In the genomic region with DNA sequence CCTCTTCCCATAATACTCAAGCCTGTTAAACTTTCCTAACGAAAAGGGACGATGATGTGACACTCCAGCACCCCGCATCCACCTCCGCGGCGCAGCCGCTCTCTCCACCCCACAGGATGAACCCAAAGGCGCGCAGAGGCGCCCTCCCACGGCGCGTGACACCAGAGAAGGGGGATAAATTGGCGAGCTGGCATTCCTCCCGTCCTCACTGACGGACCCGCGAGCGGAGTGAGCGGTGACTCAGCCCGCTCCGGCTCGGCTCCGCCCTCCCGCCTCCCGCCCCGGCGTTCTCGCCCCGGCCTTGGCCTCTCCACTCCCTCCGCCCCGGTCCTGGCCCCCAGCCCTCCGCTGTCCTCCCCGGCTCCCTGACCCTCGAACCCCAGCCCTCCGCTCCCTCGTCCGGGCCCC, we compare ENCODE assay signal across 8 cellular contexts. TPM values are rescaled to one million over a fixed set of nuclear protein-coding genes. Genes with fewer than 3 reads are reported as not detected.
DNase-seq lines count a peak whose midpoint lies in the region; ATAC-seq and TF ChIP-seq lines count a peak whose summit lies in the region.

No MANE protein-coding gene starts in this region.

- H3K9me1 ChIP-seq in IMR-90 (ENCODE audit: insufficient read depth, low read length), result peaks cover 11% of the 10 kb centered on the region; the same call in 1 of the 2 replicates

- POLR2A ChIA-PET in IMR-90 (lab: Charles Lee; ENCODE audit: unreplicated experiment), result no interaction called here

- peak overlapping the region; percentile 78 for H3K56ac ChIP-seq in IMR-90 (ENCODE audit: extremely low read depth, insufficient read depth, low read length)

- H2BK5ac ChIP-seq in IMR-90 (ENCODE audit: low read depth, low read length, poor library complexity, severe bottlenecking), result peak overlapping the region; percentile 88

- peak overlapping the region; percentile 83 for H3K4me3 ChIP-seq in IMR-90 (ENCODE audit: insufficient read depth, low read depth, low read length)

- H3K9me3 Mint-ChIP-seq in activated naive CD4-positive, alpha-beta T cell treated with anti-CD3 and anti-CD28 coated beads for 36 hours, result no peaks in the 10 kb centered on the region

- in situ Hi-C loops in IMR-90 (cut with MboI; ENCODE audit: low sequenced_read_pairs), result no loop called here

- H2BK20ac ChIP-seq in IMR-90 (ENCODE audit: low read depth, low read length), result no peak overlapping the region

- intact Hi-C loops in IMR-90 (cut with micrococcal nuclease), result no loop called here
- intact Hi-C loops in activated naive CD4-positive, alpha-beta T cell treated with anti-CD3 and anti-CD28 coated beads for 36 hours (cut with micrococcal nuclease), result loop anchor here (5.0 to 10.0 kb wide), 3 partner anchors 50 to 1673 kb away; a partner anchor contains a TSS

- CTCF ChIA-PET in IMR-90 (lab: Yijun Ruan, JAX), result no interaction called here
- CTCF ChIA-PET in activated naive CD4-positive, alpha-beta T cell treated with anti-CD3 and anti-CD28 coated beads for 36 hours (lab: Charles Lee), result no interaction called here

- dilution Hi-C loops in IMR-90 (cut with HindIII; ENCODE audit: low sequenced_read_pairs, unreplicated experiment), result no loop called here

- no peak overlapping the region for H2BK15ac ChIP-seq in IMR-90 (ENCODE audit: low read depth, low read length)

- peak; percentile 31; the same call in 1 of the 2 replicates for TF ChIP-seq CTCF in IMR-90 (conservative IDR thresholded peaks at IDR 0.05; ENCODE audit: low read depth, low read length)

- 0% methylated on average over 26 of the region's 38 CpGs; no CpG with 5 or more reads in 1 of the 2 experiments for WGBS in IMR-90 (ENCODE audit: extremely low coverage in 2 of 2, insufficient read length in 1 of 2), 2 experiments

- TF ChIP-seq POLR2A in IMR-90 (IDR thresholded peaks at IDR 0.05; ENCODE audit: low read depth, low read length), result no peak

- ATAC-seq in GM21526 (IDR thresholded peaks at IDR 0.05; ENCODE audit: low FRiP score, unreplicated experiment) (peak; percentile 40), IMR-90 (ENCODE audit: low read depth) (peak; percentile 94)

- H4K20me1 ChIP-seq in IMR-90 (ENCODE audit: insufficient read depth, low read length), result 0 out of 2 replicates have a peak, but pooled peaks cover 1% of the 10 kb centered on the region

- 0 out of 2 replicates have a peak, but pooled peaks have one; percentile 11 for TF ChIP-seq RAD21 in IMR-90 (IDR thresholded peaks at IDR 0.05; ENCODE audit: low read length)

- peaks cover 19 to 40% of the 10 kb centered on the region in 2 experiments for H3K79me1 ChIP-seq in IMR-90 (ENCODE audit: low read depth in 1 of 2, low read length in 2 of 2)

- peak overlapping the region; percentile 100 for H2AK9ac ChIP-seq in IMR-90 (replicated peaks; ENCODE audit: low read depth, low read length, poor library complexity)

- peak overlapping the region; percentile 81 for H4K91ac ChIP-seq in IMR-90 (ENCODE audit: insufficient read depth, low read depth, low read length)

- H3K36me3 Mint-ChIP-seq in activated naive CD4-positive, alpha-beta T cell treated with anti-CD3 and anti-CD28 coated beads for 36 hours (ENCODE audit: low read depth), result peaks cover 17% of the 10 kb centered on the region

- H3K23ac ChIP-seq in IMR-90 (ENCODE audit: low read depth, low read length), result peak overlapping the region; percentile 73

- H2BK120ac ChIP-seq in IMR-90 (ENCODE audit: low read depth, low read length), result peak overlapping the region; percentile 49

- peak overlapping the region; percentile 86 to 97 for H4K8ac ChIP-seq in IMR-90 (ENCODE audit: low read depth in 2 of 2, low read length in 2 of 2)

- H3K9ac ChIP-seq in IMR-90 (ENCODE audit: low read depth, low read length), result peak overlapping the region; percentile 70

- H4K5ac ChIP-seq in IMR-90 (ENCODE audit: low read depth, low read length), result peak overlapping the region; percentile 54

- H3K27ac Mint-ChIP-seq in activated naive CD4-positive, alpha-beta T cell treated with anti-CD3 and anti-CD28 coated beads for 36 hours, result peak overlapping the region; percentile 93

- H3K18ac ChIP-seq in IMR-90 (ENCODE audit: low read depth, low read length), result peak overlapping the region; percentile 54

- BruUV-seq in IMR-90 (replicated peaks; lab: Mats Ljungman, UMichigan), result no TSS peak

- H3K27me3 ChIP-seq in IMR-90 (ENCODE audit: control insufficient read depth, insufficient read depth, low read length), result no peaks in the 10 kb centered on the region

- 0 out of 2 replicates have a peak, but pooled peaks cover 3% of the 10 kb centered on the region for H3K4me1 ChIP-seq in IMR-90 (ENCODE audit: control insufficient read depth, insufficient read depth, low read length)

- peak overlapping the region; percentile 70 for H3K14ac ChIP-seq in IMR-90 (replicated peaks; ENCODE audit: low read depth, low read length)

- H3K4me1 Mint-ChIP-seq in activated naive CD4-positive, alpha-beta T cell treated with anti-CD3 and anti-CD28 coated beads for 36 hours (ENCODE audit: low read depth), result peaks cover 47% of the 10 kb centered on the region

- H3K9me3 ChIP-seq in IMR-90 (ENCODE audit: control insufficient read depth, insufficient read depth, low read length), result no peaks in the 10 kb centered on the region

- H2AFZ ChIP-seq in IMR-90 (replicated peaks; ENCODE audit: low read length, poor library complexity), result peak overlapping the region; percentile 99

- H3K27ac ChIP-seq in IMR-90 (ENCODE audit: insufficient read depth, low read length), result peak overlapping the region; percentile 90
- H3K27ac ChIP-seq in temporal lobe (ENCODE audit: low read depth, low read length), result peak overlapping the region; percentile 79

- peak overlapping the region; percentile 93 for H3K4ac ChIP-seq in IMR-90 (ENCODE audit: low read depth, low read length)

- peak overlapping the region; percentile 75; the same call in 1 of the 2 replicates for H2AK5ac ChIP-seq in IMR-90 (ENCODE audit: low read depth, low read length)

- H3K4me2 ChIP-seq in IMR-90 (ENCODE audit: low read depth, low read length), result peak overlapping the region; percentile 73

- DNase-seq in EH (ENCODE audit: low read depth) (peak; percentile 92), IMR-90 (peak; percentile 86), SHP77 (lab: John Stamatoyannopoulos, UW) (peak; percentile 70 to 81), germinal center (ENCODE audit: low spot score) (peak; percentile 79), occipital lobe (lab: John Stamatoyannopoulos, UW) (peak; percentile 61)
- peak; percentile 78 for DNase-seq in activated naive CD4-positive, alpha-beta T cell treated with anti-CD3 and anti-CD28 coated beads for 36 hours

- H3K27me3 Mint-ChIP-seq in activated naive CD4-positive, alpha-beta T cell treated with anti-CD3 and anti-CD28 coated beads for 36 hours (ENCODE audit: low read depth), result no peaks in the 10 kb centered on the region

- peak overlapping the region; percentile 96 for H3K4me3 Mint-ChIP-seq in activated naive CD4-positive, alpha-beta T cell treated with anti-CD3 and anti-CD28 coated beads for 36 hours

- H3K36me3 ChIP-seq in IMR-90 (ENCODE audit: control insufficient read depth, insufficient read depth, low read length), result no peaks in the 10 kb centered on the region

TF ChIP-seq in IMR-90, 13 proteins besides CTCF, POLR2A, EP300 and RAD21:
- TF ChIP-seq RFX5 (IDR thresholded peaks at IDR 0.05; ENCODE audit: low read depth, low read length) (no peak), MAFK (IDR thresholded peaks at IDR 0.05; ENCODE audit: low read depth, low read length) (peak; percentile 51; the same call in 1 of the 2 replicates), BHLHE40 (IDR thresholded peaks at IDR 0.05; ENCODE audit: low read depth, low read length) (peak; percentile 77), CHD1 (IDR thresholded peaks at IDR 0.05; ENCODE audit: low read depth, low read length) (no peak), NFE2L2 (IDR thresholded peaks at IDR 0.05; ENCODE audit: low read depth, low read length) (no peak), MAZ (IDR thresholded peaks at IDR 0.05; ENCODE audit: borderline replicate concordance, low read depth, low read length) (peak; percentile 84; the same call in 1 of the 2 replicates), MXI1 (IDR thresholded peaks at IDR 0.05; ENCODE audit: borderline replicate concordance, low read depth, low read length) (peak; percentile 52; the same call in 1 of the 2 replicates), RCOR1 (IDR thresholded peaks at IDR 0.05; ENCODE audit: insufficient replicate concordance, low read length) (no peak), FOS (IDR thresholded peaks at IDR 0.05; ENCODE audit: low read depth, low read length) (peak; percentile 63; the same call in 1 of the 2 replicates), SMC3 (IDR thresholded peaks at IDR 0.05; ENCODE audit: low read depth, low read length) (peak; percentile 15; the same call in 1 of the 2 replicates), CEBPB (IDR thresholded peaks at IDR 0.05; ENCODE audit: low read depth, low read length) (no peak)
- TF ChIP-seq, protein P1, sequence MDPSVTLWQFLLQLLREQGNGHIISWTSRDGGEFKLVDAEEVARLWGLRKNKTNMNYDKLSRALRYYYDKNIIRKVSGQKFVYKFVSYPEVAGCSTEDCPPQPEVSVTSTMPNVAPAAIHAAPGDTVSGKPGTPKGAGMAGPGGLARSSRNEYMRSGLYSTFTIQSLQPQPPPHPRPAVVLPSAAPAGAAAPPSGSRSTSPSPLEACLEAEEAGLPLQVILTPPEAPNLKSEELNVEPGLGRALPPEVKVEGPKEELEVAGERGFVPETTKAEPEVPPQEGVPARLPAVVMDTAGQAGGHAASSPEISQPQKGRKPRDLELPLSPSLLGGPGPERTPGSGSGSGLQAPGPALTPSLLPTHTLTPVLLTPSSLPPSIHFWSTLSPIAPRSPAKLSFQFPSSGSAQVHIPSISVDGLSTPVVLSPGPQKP (IDR thresholded peaks at IDR 0.05; ENCODE audit: borderline replicate concordance, low read depth, low read length), result no peak
- TF ChIP-seq, protein P2, sequence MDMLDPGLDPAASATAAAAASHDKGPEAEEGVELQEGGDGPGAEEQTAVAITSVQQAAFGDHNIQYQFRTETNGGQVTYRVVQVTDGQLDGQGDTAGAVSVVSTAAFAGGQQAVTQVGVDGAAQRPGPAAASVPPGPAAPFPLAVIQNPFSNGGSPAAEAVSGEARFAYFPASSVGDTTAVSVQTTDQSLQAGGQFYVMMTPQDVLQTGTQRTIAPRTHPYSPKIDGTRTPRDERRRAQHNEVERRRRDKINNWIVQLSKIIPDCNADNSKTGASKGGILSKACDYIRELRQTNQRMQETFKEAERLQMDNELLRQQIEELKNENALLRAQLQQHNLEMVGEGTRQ (IDR thresholded peaks at IDR 0.05; ENCODE audit: low read depth, low read length), result peak; percentile 44

RNA-seq across cellular contexts. Expression of a gene that starts 0.6 kb away (rescaled TPM):
- total RNA-seq in IMR-90 (2012; rRNA removed) (14.7 and 16.0 TPM in 2 replicates), occipital lobe (32.9 TPM), temporal lobe (20.7 TPM)
- polyA plus RNA-seq in IMR-90 (2012; rRNA removed), result 13.8 and 17.8 TPM in 2 replicates
- 7.9 and 10.0 TPM in 2 replicates for polyA plus RNA-seq in IMR-90 (2012; cell fraction: cytosol; rRNA removed)
- polyA plus RNA-seq in IMR-90 (2012; cell fraction: nucleus; rRNA removed; ENCODE audit: low replicate concordance), result 23.0 and 28.1 TPM in 2 replicates
- total RNA-seq in activated naive CD4-positive, alpha-beta T cell treated with anti-CD3 and anti-CD28 coated beads for 36 hours, result 10 to 100 TPM; 87.5 to 88.3 TPM

Comparison
In these comparisons a context has a peak if more than half of its experiments do, and no peak if none do; other contexts are left out.
1. Peak in every context shown above with its lines: DNase-seq, ATAC-seq, H3K4me3 ChIP-seq and H3K27ac ChIP-seq.